Comparison of ENCODE assay signal across 8 cellular contexts in genomic region chr5:179906294-179906794, GRCh38. TPM values are rescaled to one million over a fixed set of nuclear protein-coding genes. Genes with fewer than 3 reads are reported as not detected.
A peak's percentile ranks its signal among the peaks of the same experiment; 100 is the strongest.
DNase-seq lines count a peak whose midpoint lies in the region; ATAC-seq, FAIRE-seq and TF ChIP-seq lines count a peak whose summit lies in the region.

No MANE protein-coding gene starts in this region.

- peaks cover 26% of the 10 kb centered on the region for H3K4me1 Mint-ChIP-seq in stimulated activated naive CD8-positive, alpha-beta T cell treated with anti-CD3 and anti-CD28 coated beads, Interleukin-15, Interleukin-2, amounts not matched to agents 100 ng/mL and 50 ng/mL, for 24 hours (ENCODE audit: low read depth)
- H3K4me1 Mint-ChIP-seq in astrocyte (ENCODE audit: low read depth, unreplicated experiment), result peaks cover 3% of the 10 kb centered on the region

- FAIRE-seq in astrocyte (lab: Jason Lieb, UNC), result no peak

- H3K4me3 ChIP-seq in astrocyte (ENCODE audit: insufficient read depth, low read depth, low read length), result peak overlapping the region; percentile 80
- no peak overlapping the region for H3K4me3 ChIP-seq in mesendoderm (ENCODE audit: low read length)

- H4K20me1 ChIP-seq in astrocyte (ENCODE audit: insufficient read depth, low read length), result peaks cover 48% of the 10 kb centered on the region

- H3K79me1 ChIP-seq in mesendoderm (ENCODE audit: low read length), result peaks cover 5% of the 10 kb centered on the region

- H3K18ac ChIP-seq in mesendoderm (ENCODE audit: low read length), result no peak overlapping the region

- H3K4me3 Mint-ChIP-seq in stimulated activated naive CD8-positive, alpha-beta T cell treated with anti-CD3 and anti-CD28 coated beads, Interleukin-15, Interleukin-2, amounts not matched to agents 100 ng/mL and 50 ng/mL, for 24 hours, result peak overlapping the region; percentile 89
- H3K4me3 Mint-ChIP-seq in astrocyte (ENCODE audit: unreplicated experiment), result peak overlapping the region; percentile 91

- H3K27me3 ChIP-seq in astrocyte (ENCODE audit: insufficient read depth, low read length) (no peaks in the 10 kb centered on the region), mesendoderm (ENCODE audit: insufficient read depth, low read length, poor library complexity) (no peaks in the 10 kb centered on the region)

- no peak overlapping the region for H2BK15ac ChIP-seq in mesendoderm (replicated peaks; ENCODE audit: low read depth)

- no peak overlapping the region for H2AK5ac ChIP-seq in mesendoderm (ENCODE audit: low read length)

- H3K79me2 ChIP-seq in astrocyte (ENCODE audit: insufficient read depth, low read length), result peaks cover 57% of the 10 kb centered on the region
- H3K79me2 ChIP-seq in mesendoderm (ENCODE audit: control insufficient read depth, insufficient read depth, low read length), result no peaks in the 10 kb centered on the region

- no peak overlapping the region for H3K23ac ChIP-seq in mesendoderm (ENCODE audit: low read length)

- no peak overlapping the region for H3K4ac ChIP-seq in mesendoderm (ENCODE audit: low read depth, low read length)

- H3K4me2 ChIP-seq in astrocyte (ENCODE audit: low read length) (peak overlapping the region; percentile 95), mesendoderm (ENCODE audit: low read length) (no peak overlapping the region)

- H3K9me3 ChIP-seq in astrocyte (ENCODE audit: insufficient read depth, low read depth, low read length), result no peaks in the 10 kb centered on the region

- WGBS in mesendoderm (ENCODE audit: extremely low coverage, insufficient coverage, low lambda C conversion rate), result no CpG with 5 or more reads among the region's 24 CpGs

- H4K8ac ChIP-seq in mesendoderm (ENCODE audit: low read depth, low read length), result no peak overlapping the region

- no peaks in the 10 kb centered on the region for H3K4me1 ChIP-seq in astrocyte (ENCODE audit: insufficient read depth, low read length)
- no peaks in the 10 kb centered on the region for H3K4me1 ChIP-seq in mesendoderm (ENCODE audit: control insufficient read depth, low read depth, low read length)

- H2BK5ac ChIP-seq in mesendoderm (ENCODE audit: low read length), result no peak overlapping the region

- peak overlapping the region; percentile 68 for H3K27ac Mint-ChIP-seq in stimulated activated naive CD8-positive, alpha-beta T cell treated with anti-CD3 and anti-CD28 coated beads, Interleukin-15, Interleukin-2, amounts not matched to agents 100 ng/mL and 50 ng/mL, for 24 hours
- H3K27ac Mint-ChIP-seq in astrocyte (ENCODE audit: unreplicated experiment), result no peak overlapping the region

- no peak for ATAC-seq in stimulated activated naive CD8-positive, alpha-beta T cell treated with anti-CD3 and anti-CD28 coated beads, Interleukin-15, Interleukin-2, amounts not matched to agents 100 U/mL and 50 U/mL, for 24 hours
- no peak for ATAC-seq in HG02970 (IDR thresholded peaks at IDR 0.05; ENCODE audit: low FRiP score, unreplicated experiment)

- no peaks in the 10 kb centered on the region for H3K9me3 Mint-ChIP-seq in stimulated activated naive CD8-positive, alpha-beta T cell treated with anti-CD3 and anti-CD28 coated beads, Interleukin-15, Interleukin-2, amounts not matched to agents 100 ng/mL and 50 ng/mL, for 24 hours
- no peaks in the 10 kb centered on the region for H3K9me3 Mint-ChIP-seq in astrocyte (ENCODE audit: unreplicated experiment)

- H4K5ac ChIP-seq in mesendoderm (ENCODE audit: low read length), result no peak overlapping the region

- H3K9ac ChIP-seq in astrocyte (ENCODE audit: low read length), result peak overlapping the region; percentile 80
- peak overlapping the region; percentile 74 for H3K9ac ChIP-seq in mesendoderm (ENCODE audit: low read length)

- no peak overlapping the region for H3K56ac ChIP-seq in mesendoderm (ENCODE audit: low read length)

- no peak for TF ChIP-seq CTCF in astrocyte (IDR thresholded peaks at IDR 0.05; ENCODE audit: insufficient read depth, low read depth, low read length)

- no peak overlapping the region for H3K27ac ChIP-seq in astrocyte (ENCODE audit: low read depth, low read length)
- H3K27ac ChIP-seq in mesendoderm (ENCODE audit: low read depth, low read length), result no peak overlapping the region

- DNase-seq in stimulated activated naive CD8-positive, alpha-beta T cell treated with anti-CD3 and anti-CD28 coated beads, Interleukin-15, Interleukin-2, amounts not matched to agents 100 U/mL and 50 U/mL, for 24 hours, result no peak
- no peak for DNase-seq in astrocyte (ENCODE audit: low read depth)
- no peak for DNase-seq in mesendoderm
- no peak for DNase-seq in stimulated activated CD4-positive, alpha-beta T cell treated with anti-CD3 and anti-CD28 coated beads, Interleukin-12 subunit alpha, Interleukin-12 subunit beta, amount 100 ng/mL, for 4 hours
- DNase-seq in HCEC 1CT, result no peak
- DNase-seq in DMS153 (lab: John Stamatoyannopoulos, UW), result no peak

- H3K36me3 Mint-ChIP-seq in stimulated activated naive CD8-positive, alpha-beta T cell treated with anti-CD3 and anti-CD28 coated beads, Interleukin-15, Interleukin-2, amounts not matched to agents 100 ng/mL and 50 ng/mL, for 24 hours (ENCODE audit: low read depth), result peaks cover 25% of the 10 kb centered on the region
- peaks cover 3% of the 10 kb centered on the region for H3K36me3 Mint-ChIP-seq in astrocyte (ENCODE audit: low read depth, unreplicated experiment)

- no peak overlapping the region for H2BK120ac ChIP-seq in mesendoderm (ENCODE audit: low read depth, low read length)

- H3K36me3 ChIP-seq in astrocyte (ENCODE audit: insufficient read depth, low read length) (peaks cover 9% of the 10 kb centered on the region), mesendoderm (ENCODE audit: control insufficient read depth, insufficient read depth, low read length) (no peaks in the 10 kb centered on the region)

- no peak overlapping the region for H2AFZ ChIP-seq in astrocyte (ENCODE audit: low read depth, low read length)

- no peaks in the 10 kb centered on the region for H3K27me3 Mint-ChIP-seq in stimulated activated naive CD8-positive, alpha-beta T cell treated with anti-CD3 and anti-CD28 coated beads, Interleukin-15, Interleukin-2, amounts not matched to agents 100 ng/mL and 50 ng/mL, for 24 hours
- peaks cover 2% of the 10 kb centered on the region for H3K27me3 Mint-ChIP-seq in astrocyte (ENCODE audit: low read depth, unreplicated experiment)

RNA-seq across cellular contexts. Expression of gene TBC1D9B, which starts 1.4 kb away (rescaled TPM):
- total RNA-seq in astrocyte, result 85.1 and 89.9 TPM in 2 replicates
- 24.2 TPM for polyA plus RNA-seq in mesendoderm (2013, experiment 1 of 2)
- polyA plus RNA-seq in mesendoderm (2013, experiment 2 of 2), result 24.9 TPM

RNA-seq across cellular contexts. Expression of gene MRNIP, which starts 47.7 kb away (rescaled TPM):
- total RNA-seq in astrocyte, result 19.9 and 20.7 TPM in 2 replicates
- polyA plus RNA-seq in mesendoderm (2013, experiment 1 of 2), result 9.5 TPM
- polyA plus RNA-seq in mesendoderm (2013, experiment 2 of 2), result 9.3 TPM
